Comparison of ENCODE assay signal across 8 cellular contexts in genomic region chr19:12035220-12036172, GRCh38. TPM values are rescaled to one million over a fixed set of nuclear protein-coding genes. Genes with fewer than 3 reads are reported as not detected.
A peak's percentile ranks its signal among the peaks of the same experiment; 100 is the strongest.
DNase-seq lines count a peak whose midpoint lies in the region; FAIRE-seq and TF ChIP-seq lines count a peak whose summit lies in the region.

Gene ZNF433 (minus strand): TSS chr19:12035679. CDS start chr19:12035539, 140 bp downstream.

- H3K9me3 ChIP-seq in stomach, result no peaks in the 10 kb centered on the region

- TF ChIP-seq EP300 in stomach (IDR thresholded peaks at IDR 0.05), result no peak

- TF ChIP-seq CTCF in neural crest cell (conservative IDR thresholded peaks at IDR 0.05) (no peak), stomach (IDR thresholded peaks at IDR 0.05) (no peak)

- no peaks in the 10 kb centered on the region for H3K27me3 Mint-ChIP-seq in neural crest cell (ENCODE audit: low read depth)

- intact Hi-C loops in stomach (cut with DNase I; ENCODE audit: low total_unique reads), result no loop called here

- 1 to 5% (median 1%) methylated on average over 36 to 68 of the region's 68 CpGs for WGBS in stomach, 5 donors

- H3K4me3 Mint-ChIP-seq in neural crest cell, result peak within 1 kb of the TSS; percentile 91

- peak within 1 kb of the TSS; percentile 82 to 89 (median 86) for H3K4me3 ChIP-seq in stomach

- H3K27ac ChIP-seq in stomach, result peak within 1 kb of the TSS; percentile 88 to 93 (median 90)

- H3K27ac Mint-ChIP-seq in neural crest cell (ENCODE audit: unreplicated experiment), result peak within 1 kb of the TSS; percentile 95

- peaks cover 28% of the 10 kb centered on the region for H3K36me3 Mint-ChIP-seq in neural crest cell (ENCODE audit: low read depth)

- H3K9me3 Mint-ChIP-seq in neural crest cell, result peaks cover 3% of the 10 kb centered on the region

- peak; percentile 80 to 84 for DNase-seq in AML-193 (lab: John Stamatoyannopoulos, UW)
- peak; percentile 71 for DNase-seq in GM19240 (ENCODE audit: insufficient read length, low spot score)
- peak; percentile 96 for DNase-seq in HTR-8/SVneo (ENCODE audit: insufficient read length, low spot score)
- peak; percentile 85 for DNase-seq in SK-N-DZ (ENCODE audit: low spot score)
- peak; percentile 84 for DNase-seq in activated naive CD4-positive, alpha-beta T cell treated with anti-CD3 and anti-CD28 coated beads, Interleukin-2, amount 50 U/mL, for 16 hours
- peak; percentile 95 to 98 for DNase-seq in frontal cortex (ENCODE audit: low spot score in 2 of 2)
- peak; percentile 93 for DNase-seq in neural crest cell (ENCODE audit: low read depth, low spot score)
- peak; percentile 99 for DNase-seq in stomach

- FAIRE-seq in HTR-8/SVneo (lab: Jason Lieb, UNC), result no peak
- FAIRE-seq in frontal cortex (lab: Jason Lieb, UNC), result no peak

- H3K36me3 ChIP-seq in stomach, result no peaks in the 10 kb centered on the region

- no peak for TF ChIP-seq POLR2A in stomach (IDR thresholded peaks at IDR 0.05)

- H3K4me1 ChIP-seq in stomach, result peaks cover 0 to 27% (median 12%) of the 10 kb centered on the region in 4 donors

- peaks cover 27% of the 10 kb centered on the region for H3K4me1 Mint-ChIP-seq in neural crest cell

- no peaks in the 10 kb centered on the region for H3K27me3 ChIP-seq in stomach

RNA-seq across cellular contexts. Expression of gene ZNF433, which starts in this region (rescaled TPM):
- polyA plus RNA-seq in SK-N-DZ (2014; cell fraction: cytosol; rRNA removed), result 2.5 and 4.6 TPM in 2 replicates
- polyA plus RNA-seq in SK-N-DZ (2014; cell fraction: nucleus; rRNA removed), result 3.7 and 8.2 TPM in 2 replicates
- total RNA-seq in frontal cortex (16.3 TPM), neural crest cell (5.7 and 5.8 TPM in 2 replicates), stomach (10 to 100 TPM in 2 of 5 donors, 1 to 10 TPM in 2, not detected in 1; 1.2 to 19.0 (median 9.2) TPM)
- 1 to 10 TPM; 3.2 to 7.7 (median 3.7) TPM for polyA plus RNA-seq in stomach

Comparison
In these comparisons a context has a peak if more than half of its experiments do, and no peak if none do; other contexts are left out.
1. Peak in every context shown above with its lines: DNase-seq, H3K4me3 ChIP-seq and H3K27ac ChIP-seq.